ENCODE assay signal across 22 cellular contexts in the genomic region with DNA sequence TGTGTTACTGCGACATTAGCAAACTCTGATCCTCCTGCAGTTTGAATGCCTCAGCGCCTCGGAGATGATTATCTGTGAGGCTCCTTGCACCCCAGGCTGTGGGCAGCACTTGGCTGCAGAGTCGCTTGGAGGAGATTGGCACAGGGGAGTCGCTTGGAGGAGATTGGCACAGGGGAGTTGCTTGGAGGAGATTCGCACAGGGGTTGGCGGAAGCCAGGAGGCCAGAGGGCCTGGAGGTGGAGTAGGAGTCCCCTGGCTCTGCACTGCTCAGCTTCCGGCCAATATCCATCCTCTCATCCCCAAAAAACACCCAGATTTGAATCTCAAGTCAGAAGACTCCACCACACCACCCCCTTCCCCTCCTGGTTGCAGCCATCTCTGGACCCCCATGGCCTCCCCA.
"Had no signal": no experiment of that assay in that cellular context is flagged by ENCODE, and none has a peak within 500 bp of the region (broad histone marks: within the 10 kb centered on the region; RNA-seq: fewer than 3 reads in every experiment).

No MANE protein-coding gene starts in this region.

- H3K4me3 ChIP-seq: coronary artery, esophagus squamous epithelium, gastrocnemius medialis, heart right ventricle, left lung, lower lobe of right lung, mucosa of descending colon had no signal

- H3K4me1 ChIP-seq: esophagus squamous epithelium, gastrocnemius medialis, heart right ventricle, left lung, lower lobe of right lung had no signal

- H3K9me3 ChIP-seq: esophagus squamous epithelium, gastrocnemius medialis, heart right ventricle, left lung, lower lobe of right lung, mucosa of descending colon had no signal

- H3K36me3 ChIP-seq: esophagus squamous epithelium, gastrocnemius medialis, heart right ventricle, left lung, lower lobe of right lung had no signal

- ATAC-seq: effector memory CD8-positive, alpha-beta T cell; esophagus mucosa; gastrocnemius medialis; heart right ventricle; left cardiac atrium; left lung; left ventricle myocardium superior; lower lobe of right lung; mucosa of descending colon had no signal

- DNase-seq: dermis blood vessel endothelial cell; effector CD8-positive, alpha-beta T cell; effector memory CD8-positive, alpha-beta T cell; endodermal cell; erythroblast; esophagus squamous epithelium; foreskin fibroblast; foreskin melanocyte; gastrocnemius medialis; glutamatergic neuron; head of caudate nucleus; heart right ventricle; hippocampal formation; left cardiac atrium; left lung; left ventricle myocardium superior; lower lobe of right lung; mesenchymal stem cell; mucosa of descending colon had no signal

- H3K27ac ChIP-seq: coronary artery, epithelial cell of prostate, esophagus squamous epithelium, gastrocnemius medialis, heart right ventricle, left lung, lower lobe of right lung had no signal
